Comparison of ENCODE assay signal across 11 cellular contexts in genomic region chr4:57119054-57119651, GRCh38. TPM values are rescaled to one million over a fixed set of nuclear protein-coding genes. Genes with fewer than 3 reads are reported as not detected.
A peak's percentile ranks its signal among the peaks of the same experiment; 100 is the strongest.
DNase-seq lines count a peak whose midpoint lies in the region; ATAC-seq and TF ChIP-seq lines count a peak whose summit lies in the region.
"Had no signal": no experiment of that assay in that cellular context is flagged by ENCODE, and none has a peak within 500 bp of the region (broad histone marks: within the 10 kb centered on the region; RNA-seq: fewer than 3 reads in every experiment).

No MANE protein-coding gene starts in this region.

- peaks cover 12% of the 10 kb centered on the region for H3K27me3 Mint-ChIP-seq in neural crest cell (ENCODE audit: low read depth)
- H3K27me3 Mint-ChIP-seq in activated CD4-positive, alpha-beta memory T cell treated with anti-CD3 and anti-CD28 coated beads for 36 hours = peaks cover 21% of the 10 kb centered on the region

- POLR2A ChIA-PET in A673 (lab: Charles Lee; ENCODE audit: low non-redundant PET) = no interaction called here
- POLR2A ChIA-PET in activated CD4-positive, alpha-beta memory T cell treated with anti-CD3 and anti-CD28 coated beads for 36 hours (lab: Charles Lee) = no interaction called here

- CTCF ChIA-PET in A673 (lab: Charles Lee) = no interaction called here
- CTCF ChIA-PET in activated CD4-positive, alpha-beta memory T cell treated with anti-CD3 and anti-CD28 coated beads for 36 hours (lab: Charles Lee) = no interaction called here

- TF ChIP-seq CTCF in A673 (conservative IDR thresholded peaks at IDR 0.05; ENCODE audit: low read depth, low read length) (no peak), esophagus squamous epithelium (IDR thresholded peaks at IDR 0.05) (no peak), neural crest cell (conservative IDR thresholded peaks at IDR 0.05) (no peak)

- H3K27ac ChIP-seq in A673 (ENCODE audit: low read depth, low read length, poor library complexity, severe bottlenecking) (no peak overlapping the region), esophagus squamous epithelium (peak overlapping the region; percentile 42 to 78 (median 71))

- H3K9me3 ChIP-seq in A673 (ENCODE audit: low read depth, low read length, poor library complexity, severe bottlenecking) = no peaks in the 10 kb centered on the region
- no peaks in the 10 kb centered on the region for H3K9me3 ChIP-seq in esophagus squamous epithelium

- no peak overlapping the region for H3K4me3 Mint-ChIP-seq in neural crest cell
- no peak overlapping the region for H3K4me3 Mint-ChIP-seq in activated CD4-positive, alpha-beta memory T cell treated with anti-CD3 and anti-CD28 coated beads for 36 hours
- H3K4me3 Mint-ChIP-seq: activated naive CD8-positive, alpha-beta T cell treated with anti-CD3 and anti-CD28 coated beads, Interleukin-2, amount 10 ng/mL, durations not matched to agents 7 days and 5 days; CD4-positive, alpha-beta T cell had no signal

- intact Hi-C loops in A673 (cut with micrococcal nuclease; ENCODE audit: unreplicated experiment) (loop anchor here (10.0 kb wide), 1 partner anchor 84 kb away; no protein-coding TSS in a partner anchor), esophagus squamous epithelium (cut with DNase I) (no loop called here)
- intact Hi-C loops in activated CD4-positive, alpha-beta memory T cell treated with anti-CD3 and anti-CD28 coated beads for 36 hours (cut with micrococcal nuclease) = no loop called here

- BruUV-seq in A673 (replicated peaks; lab: Mats Ljungman, UMichigan) = no TSS peak

- H3K4me1 ChIP-seq in A673 (ENCODE audit: insufficient read depth, low read length, poor library complexity, severe bottlenecking) (no peaks in the 10 kb centered on the region), esophagus squamous epithelium (peaks cover 0 to 21% (median 11%) of the 10 kb centered on the region in 3 donors)

- H3K27me3 ChIP-seq in A673 (replicated peaks; ENCODE audit: insufficient read depth, low read depth, low read length, poor library complexity) (peaks cover 9% of the 10 kb centered on the region), esophagus squamous epithelium (peaks cover 0 to 41% (median 0%) of the 10 kb centered on the region in 4 donors)

- peak overlapping the region; percentile 57 for H3K27ac Mint-ChIP-seq in neural crest cell (ENCODE audit: unreplicated experiment)
- no peak overlapping the region for H3K27ac Mint-ChIP-seq in activated CD4-positive, alpha-beta memory T cell treated with anti-CD3 and anti-CD28 coated beads for 36 hours
- H3K27ac Mint-ChIP-seq: activated naive CD8-positive, alpha-beta T cell treated with anti-CD3 and anti-CD28 coated beads, Interleukin-2, amount 10 ng/mL, durations not matched to agents 7 days and 5 days; CD4-positive, alpha-beta T cell had no signal

- H3K4me3 ChIP-seq in A673 (ENCODE audit: low read depth, low read length, poor library complexity, severe bottlenecking) = no peak overlapping the region
- H3K4me3 ChIP-seq in esophagus squamous epithelium = peak overlapping the region in 2 of 4 donors; percentile 2 to 32

- no peaks in the 10 kb centered on the region for H3K36me3 ChIP-seq in A673 (ENCODE audit: insufficient read depth, low read length, poor library complexity, severe bottlenecking)
- H3K36me3 ChIP-seq in esophagus squamous epithelium = no peaks in the 10 kb centered on the region

- TF ChIP-seq POLR2A in esophagus squamous epithelium (IDR thresholded peaks at IDR 0.05) = peak in 1 of 4 donors; percentile 10

- peaks cover 9% of the 10 kb centered on the region for H3K9me3 Mint-ChIP-seq in neural crest cell
- no peaks in the 10 kb centered on the region for H3K9me3 Mint-ChIP-seq in activated CD4-positive, alpha-beta memory T cell treated with anti-CD3 and anti-CD28 coated beads for 36 hours
- H3K9me3 Mint-ChIP-seq: activated naive CD8-positive, alpha-beta T cell treated with anti-CD3 and anti-CD28 coated beads, Interleukin-2, amount 10 ng/mL, durations not matched to agents 7 days and 5 days; CD4-positive, alpha-beta T cell had no signal

- WGBS in esophagus squamous epithelium, 2 donors = 20 to 23% methylated on average over 8 of the region's 8 CpGs

- H3K36me3 Mint-ChIP-seq in neural crest cell (ENCODE audit: low read depth) = no peaks in the 10 kb centered on the region
- H3K36me3 Mint-ChIP-seq in activated CD4-positive, alpha-beta memory T cell treated with anti-CD3 and anti-CD28 coated beads for 36 hours = no peaks in the 10 kb centered on the region
- H3K36me3 Mint-ChIP-seq: activated naive CD8-positive, alpha-beta T cell treated with anti-CD3 and anti-CD28 coated beads, Interleukin-2, amount 10 ng/mL, durations not matched to agents 7 days and 5 days had no signal

- no peak for ATAC-seq in HG02798 (IDR thresholded peaks at IDR 0.05; ENCODE audit: poor library complexity, unreplicated experiment)

- DNase-seq in A673 (ENCODE audit: low spot score) = peak; percentile 44
- DNase-seq in RPMI8226 = peak; percentile 14
- no peak for DNase-seq in esophagus squamous epithelium (lab: John Stamatoyannopoulos, UW)
- no peak for DNase-seq in neural crest cell (ENCODE audit: low read depth, low spot score)
- DNase-seq in activated CD4-positive, alpha-beta memory T cell treated with anti-CD3 and anti-CD28 coated beads for 36 hours = no peak
- no peak for DNase-seq in occipital lobe (lab: John Stamatoyannopoulos, UW)
- no peak for DNase-seq in stimulated activated naive CD4-positive, alpha-beta T cell (lab: John Stamatoyannopoulos, UW)
- DNase-seq: activated naive CD8-positive, alpha-beta T cell treated with anti-CD3 and anti-CD28 coated beads, Interleukin-2, amount 10 ng/mL, durations not matched to agents 7 days and 5 days; CD4-positive, alpha-beta T cell; NK-92 treated with Interleukin-12 subunit alpha and Interleukin-12 subunit beta, amount 100 ng/mL, for 24 hours had no signal

- H3K4me1 Mint-ChIP-seq in neural crest cell = no peaks in the 10 kb centered on the region
- no peaks in the 10 kb centered on the region for H3K4me1 Mint-ChIP-seq in activated CD4-positive, alpha-beta memory T cell treated with anti-CD3 and anti-CD28 coated beads for 36 hours (ENCODE audit: low read depth)
- H3K4me1 Mint-ChIP-seq: activated naive CD8-positive, alpha-beta T cell treated with anti-CD3 and anti-CD28 coated beads, Interleukin-2, amount 10 ng/mL, durations not matched to agents 7 days and 5 days had no signal

RNA-seq across cellular contexts. Expression of gene IGFBP7, which starts 9.0 kb away (rescaled TPM):
- total RNA-seq in A673 (2021) = not detected in 2 replicates
- total RNA-seq in esophagus squamous epithelium = 100 to 1,000 TPM in 2 of 4 donors, 10 to 100 TPM in 2; 26.4 to 135 (median 91.3) TPM
- total RNA-seq in neural crest cell = 0.55 and 0.82 TPM in 2 replicates
- not detected for total RNA-seq in activated CD4-positive, alpha-beta memory T cell treated with anti-CD3 and anti-CD28 coated beads for 36 hours
- total RNA-seq in occipital lobe = 27.1 TPM

Comparison
In these comparisons a context has a peak if more than half of its experiments do, and no peak if none do; other contexts are left out.
1. DNase-seq: peak in A673 (single experiment) and RPMI8226 (single experiment); none in esophagus squamous epithelium (single experiment), neural crest cell (single experiment), activated CD4-positive, alpha-beta memory T cell treated with anti-CD3 and anti-CD28 coated beads for 36 hours (single experiment), occipital lobe (single experiment) and stimulated activated naive CD4-positive, alpha-beta T cell (0 of 6).
2. RNA of gene IGFBP7, which starts 9.0 kb away (total RNA-seq): 26.4 to 135 TPM in esophagus squamous epithelium and 27.1 TPM in occipital lobe (single experiment); 0.55 to 0.82 TPM in neural crest cell, not detected in A673 and not detected in activated CD4-positive, alpha-beta memory T cell treated with anti-CD3 and anti-CD28 coated beads for 36 hours; every median in the first group is over 10 times any median in the second.